22 cellular contexts compared by ENCODE assay signal in genomic region chr3:142072851-142073250, GRCh38.
"Had no signal": no experiment of that assay in that cellular context is flagged by ENCODE, and none has a peak within 500 bp of the region (broad histone marks: within the 10 kb centered on the region; RNA-seq: fewer than 3 reads in every experiment).

No MANE protein-coding gene starts in this region.

- H3K9me3 Mint-ChIP-seq: IgD-negative memory B cell had no signal

- H3K9ac ChIP-seq: KMS-11, SK-N-SH had no signal

- H3K27ac ChIP-seq: HL-60, KMS-11, RWPE1 had no signal

- H3K4me1 Mint-ChIP-seq: IgD-negative memory B cell had no signal

- H3K9me3 ChIP-seq: SK-N-SH had no signal

- FAIRE-seq: HTR-8/SVneo, K562 had no signal

- ATAC-seq: K562 had no signal

- H3K4me3 ChIP-seq: K562 had no signal

- H3K27me3 Mint-ChIP-seq: IgD-negative memory B cell had no signal

- DNase-seq: Kasumi-1, MM.1S, NCI-H1092 treated with DMSO at 0.1 percent for 48 hours, NCI-H1436, NCI-H187, NCI-H2029, NCI-H2081 treated with DMSO at 0.1 percent for 48 hours, NCI-H2171, NCI-H226, NCI-H446, NCI-H510A, NCI-H524 treated with DMSO at 0.1 percent for 48 hours, NCI-H69, NCI-H774, SHP77, SK-N-SH had no signal

- H3K4me3 Mint-ChIP-seq: IgD-negative memory B cell had no signal

- H3K27ac Mint-ChIP-seq: IgD-negative memory B cell had no signal
